8 cellular contexts compared by ENCODE assay signal in genomic region chr22:40637181-40638150, GRCh38. TPM values are rescaled to one million over a fixed set of nuclear protein-coding genes. Genes with fewer than 3 reads are reported as not detected.
A peak's percentile ranks its signal among the peaks of the same experiment; 100 is the strongest.
DNase-seq lines count a peak whose midpoint lies in the region; ATAC-seq and TF ChIP-seq lines count a peak whose summit lies in the region.

No MANE protein-coding gene starts in this region.

- peak; percentile 64 for DNase-seq in NCI-H82 (lab: John Stamatoyannopoulos, UW)
- no peak for DNase-seq in NCI-H82 treated with DMSO at 0.1 percent for 48 hours (lab: John Stamatoyannopoulos, UW; ENCODE audit: unreplicated experiment)
- peak; percentile 64 for DNase-seq in LoVo (ENCODE audit: low spot score)
- DNase-seq in activated CD4-positive, alpha-beta T cell treated with anti-CD3 and anti-CD28 coated beads, Interleukin-2, amount 50 U/mL, for 24 hours (ENCODE audit: low read depth in 1 of 2, low spot score in 1 of 2), result peak; percentile 11 to 58
- DNase-seq in endodermal cell, result peak; percentile 48
- DNase-seq in naive thymus-derived CD4-positive, alpha-beta T cell, result peak in 1 of 9 donors; percentile 43
- no peak for DNase-seq in NCI-H1092 (lab: John Stamatoyannopoulos, UW)

- H3K36me3 Mint-ChIP-seq in endodermal cell (ENCODE audit: low read depth), result peaks cover 4% of the 10 kb centered on the region
- no peaks in the 10 kb centered on the region for H3K36me3 Mint-ChIP-seq in naive thymus-derived CD4-positive, alpha-beta T cell
- no peaks in the 10 kb centered on the region for H3K36me3 Mint-ChIP-seq in stimulated activated naive CD8-positive, alpha-beta T cell treated with anti-CD3 and anti-CD28 coated beads, Interleukin-15, Interleukin-2, amounts not matched to agents 100 ng/mL and 50 ng/mL, for 24 hours (ENCODE audit: low read depth)

- WGBS in endodermal cell (ENCODE audit: insufficient coverage in 1 of 2, insufficient read length in 1 of 2), 2 experiments, result 47 to 53% methylated on average over 40 to 46 of the region's 46 CpGs

- no peaks in the 10 kb centered on the region for H3K9me3 Mint-ChIP-seq in endodermal cell
- H3K9me3 Mint-ChIP-seq in naive thymus-derived CD4-positive, alpha-beta T cell, result no peaks in the 10 kb centered on the region
- no peaks in the 10 kb centered on the region for H3K9me3 Mint-ChIP-seq in stimulated activated naive CD8-positive, alpha-beta T cell treated with anti-CD3 and anti-CD28 coated beads, Interleukin-15, Interleukin-2, amounts not matched to agents 100 ng/mL and 50 ng/mL, for 24 hours

- H3K36me3 ChIP-seq in endodermal cell (ENCODE audit: control insufficient read depth, insufficient read depth, low read length), result no peaks in the 10 kb centered on the region
- H3K36me3 ChIP-seq in naive thymus-derived CD4-positive, alpha-beta T cell (ENCODE audit: control insufficient read depth in 2 of 3, insufficient read depth in 3 of 3, low read length in 3 of 3), result peaks cover 0 to 8% (median 0%) of the 10 kb centered on the region in 3 experiments

- CTCF ChIA-PET in naive thymus-derived CD4-positive, alpha-beta T cell (lab: Charles Lee), result interaction anchor here (0.6 to 3.0 kb wide), 6 partner anchors 8 to 289 kb away, joined by 3 to 10 read pairs (median 4); no protein-coding TSS in a partner anchor

- ATAC-seq in naive thymus-derived CD4-positive, alpha-beta T cell, result peak; percentile 23

- peaks cover 3% of the 10 kb centered on the region for H3K4me1 ChIP-seq in endodermal cell (ENCODE audit: control insufficient read depth, insufficient read depth, low read length)
- H3K4me1 ChIP-seq in naive thymus-derived CD4-positive, alpha-beta T cell (ENCODE audit: control insufficient read depth in 2 of 2, insufficient read depth in 2 of 2, low read length in 2 of 2), result peaks cover 14 to 26% of the 10 kb centered on the region in 2 donors

- H3K9ac ChIP-seq in endodermal cell (ENCODE audit: extremely low read depth, low read length, poor library complexity, severe bottlenecking), result peak overlapping the region; percentile 63

- intact Hi-C loops in naive thymus-derived CD4-positive, alpha-beta T cell (cut with micrococcal nuclease), result loop anchor here (1.0 to 10.0 kb wide), 14 partner anchors 9 to 1453 kb away; partner anchors contain the start of genes SGSM3 (in 2 of the 2), TNRC6B (in 2 of the 2), L3MBTL2 (in 1 of the 2) and NDUFA6 (in 1 of the 2)

- POLR2A ChIA-PET in naive thymus-derived CD4-positive, alpha-beta T cell (lab: Charles Lee), result interaction anchor here (0.6 to 2.5 kb wide), 16 partner anchors 8 to 744 kb away, joined by 3 to 30 read pairs (median 4); partner anchors contain the start of gene TEF

- H3K27me3 Mint-ChIP-seq in endodermal cell (ENCODE audit: insufficient read depth), result peaks cover 4% of the 10 kb centered on the region
- H3K27me3 Mint-ChIP-seq in naive thymus-derived CD4-positive, alpha-beta T cell, result no peaks in the 10 kb centered on the region
- no peaks in the 10 kb centered on the region for H3K27me3 Mint-ChIP-seq in stimulated activated naive CD8-positive, alpha-beta T cell treated with anti-CD3 and anti-CD28 coated beads, Interleukin-15, Interleukin-2, amounts not matched to agents 100 ng/mL and 50 ng/mL, for 24 hours

- no peaks in the 10 kb centered on the region for H3K27me3 ChIP-seq in endodermal cell (ENCODE audit: control insufficient read depth, insufficient read depth, low read length, poor library complexity, severe bottlenecking)
- no peaks in the 10 kb centered on the region for H3K27me3 ChIP-seq in naive thymus-derived CD4-positive, alpha-beta T cell (ENCODE audit: control insufficient read depth in 2 of 2, insufficient read depth in 2 of 2, low read length in 2 of 2)

- TF ChIP-seq CTCF in endodermal cell (conservative IDR thresholded peaks at IDR 0.05), result no peak

- H3K9me3 ChIP-seq in endodermal cell (ENCODE audit: control insufficient read depth, low read length), result no peaks in the 10 kb centered on the region
- H3K9me3 ChIP-seq in naive thymus-derived CD4-positive, alpha-beta T cell (ENCODE audit: control insufficient read depth in 2 of 3, low read length in 3 of 3), result no peaks in the 10 kb centered on the region

- H3K27ac Mint-ChIP-seq in endodermal cell, result peak overlapping the region; percentile 96
- peak overlapping the region; percentile 96 to 99 (median 97) for H3K27ac Mint-ChIP-seq in naive thymus-derived CD4-positive, alpha-beta T cell
- peak overlapping the region; percentile 97 for H3K27ac Mint-ChIP-seq in stimulated activated naive CD8-positive, alpha-beta T cell treated with anti-CD3 and anti-CD28 coated beads, Interleukin-15, Interleukin-2, amounts not matched to agents 100 ng/mL and 50 ng/mL, for 24 hours

- peak overlapping the region; percentile 88 for H3K4me3 ChIP-seq in endodermal cell (ENCODE audit: low read length)
- H3K4me3 ChIP-seq in naive thymus-derived CD4-positive, alpha-beta T cell (ENCODE audit: low read length), result peak overlapping the region; percentile 84

- H3K4me1 Mint-ChIP-seq in endodermal cell, result peaks cover 12% of the 10 kb centered on the region
- peaks cover 22 to 47% (median 37%) of the 10 kb centered on the region in 7 donors for H3K4me1 Mint-ChIP-seq in naive thymus-derived CD4-positive, alpha-beta T cell
- H3K4me1 Mint-ChIP-seq in stimulated activated naive CD8-positive, alpha-beta T cell treated with anti-CD3 and anti-CD28 coated beads, Interleukin-15, Interleukin-2, amounts not matched to agents 100 ng/mL and 50 ng/mL, for 24 hours (ENCODE audit: low read depth), result peaks cover 32% of the 10 kb centered on the region

- peak overlapping the region; percentile 7 for H3K27ac ChIP-seq in endodermal cell (ENCODE audit: low read depth, low read length)
- peak overlapping the region; percentile 85 for H3K27ac ChIP-seq in naive thymus-derived CD4-positive, alpha-beta T cell (ENCODE audit: low read depth, low read length)

- H3K4me3 Mint-ChIP-seq in endodermal cell, result peak overlapping the region; percentile 81
- peak overlapping the region; percentile 94 to 100 (median 97) for H3K4me3 Mint-ChIP-seq in naive thymus-derived CD4-positive, alpha-beta T cell
- H3K4me3 Mint-ChIP-seq in stimulated activated naive CD8-positive, alpha-beta T cell treated with anti-CD3 and anti-CD28 coated beads, Interleukin-15, Interleukin-2, amounts not matched to agents 100 ng/mL and 50 ng/mL, for 24 hours, result peak overlapping the region; percentile 93

RNA-seq across cellular contexts. Expression of gene MRTFA, which starts 0.9 kb away (rescaled TPM):
- total RNA-seq in endodermal cell, result 10 to 100 TPM; 43.3 to 44.7 TPM
- 24.1 TPM for polyA plus RNA-seq in endodermal cell (2013, experiment 1 of 2)
- polyA plus RNA-seq in endodermal cell (2013, experiment 2 of 2), result 25.4 TPM
- total RNA-seq in naive thymus-derived CD4-positive, alpha-beta T cell, result 100 to 1,000 TPM in 3 of 5 experiments, 10 to 100 TPM in 2; 64.0 to 114 (median 104) TPM
- polyA plus RNA-seq in naive thymus-derived CD4-positive, alpha-beta T cell, result 10 to 100 TPM; 17.6 to 35.4 TPM

RNA-seq across cellular contexts. Expression of gene MCHR1, which starts 41.8 kb away (rescaled TPM):
- under 1 TPM in 1 of 2 donors, not detected in 1; 0.53 TPM for total RNA-seq in endodermal cell
- 10.9 TPM for polyA plus RNA-seq in endodermal cell (2013, experiment 1 of 2)
- 15.6 TPM for polyA plus RNA-seq in endodermal cell (2013, experiment 2 of 2)
- not detected for total RNA-seq in naive thymus-derived CD4-positive, alpha-beta T cell
- polyA plus RNA-seq in naive thymus-derived CD4-positive, alpha-beta T cell, result not detected

Comparison
In these comparisons a context has a peak if more than half of its experiments do, and no peak if none do; other contexts are left out.
1. DNase-seq: peak in NCI-H82 (single experiment), LoVo (single experiment), activated CD4-positive, alpha-beta T cell treated with anti-CD3 and anti-CD28 coated beads, Interleukin-2, amount 50 U/mL, for 24 hours (2 of 2) and endodermal cell (single experiment); none in NCI-H82 treated with DMSO at 0.1 percent for 48 hours (single experiment) and NCI-H1092 (single experiment).
2. Peak in every context shown above with its lines, with median percentiles within 50 percentile points of each other: H3K27ac Mint-ChIP-seq and H3K4me3 Mint-ChIP-seq.